In genomic region chr2:109172556-109173105, GRCh38 we compare ENCODE assay signal across 14 cellular contexts. TPM values are rescaled to one million over a fixed set of nuclear protein-coding genes. Genes with fewer than 3 reads are reported as not detected.
DNase-seq lines count a peak whose midpoint lies in the region; ATAC-seq and TF ChIP-seq lines count a peak whose summit lies in the region.
"Had no signal": no experiment of that assay in that cellular context is flagged by ENCODE, and none has a peak within 500 bp of the region (broad histone marks: within the 10 kb centered on the region; RNA-seq: fewer than 3 reads in every experiment).

No MANE protein-coding gene starts in this region.

- DNase-seq in Caco-2 (no peak), adipocyte (ENCODE audit: low read depth) (peak; percentile 33), sigmoid colon (no peak), NAMALWA (ENCODE audit: low spot score) (no peak), HPDE6-E6E7 (ENCODE audit: extremely low spot score) (no peak)
- DNase-seq in stimulated activated CD4-positive, alpha-beta T cell treated with anti-CD3 and anti-CD28 coated beads, Interleukin-4, amount 100 ng/mL, for 1 hour: no peak
- DNase-seq: PC-9, T-helper 9 cell had no signal

- H3K27me3 ChIP-seq in Caco-2 (replicated peaks; ENCODE audit: control insufficient read depth, insufficient read depth, low read length): no peaks in the 10 kb centered on the region
- no peaks in the 10 kb centered on the region for H3K27me3 ChIP-seq in adipocyte (replicated peaks; ENCODE audit: control insufficient read depth, insufficient read depth, low read length)
- no peaks in the 10 kb centered on the region for H3K27me3 ChIP-seq in gastroesophageal sphincter
- no peaks in the 10 kb centered on the region for H3K27me3 ChIP-seq in sigmoid colon

- intact Hi-C loops in Caco-2 (cut with micrococcal nuclease; ENCODE audit: unreplicated experiment) (no loop called here), sigmoid colon (cut with DNase I) (loop anchor here (5.0 to 10.0 kb wide), 3 partner anchors 340 to 522 kb away; partner anchors contain the start of genes SEPTIN10 and SOWAHC)

- no peaks in the 10 kb centered on the region for H3K36me3 ChIP-seq in Caco-2 (ENCODE audit: control insufficient read depth, insufficient read depth, low read length)
- H3K36me3 ChIP-seq in adipocyte (ENCODE audit: control insufficient read depth, insufficient read depth, low read length, severe bottlenecking): no peaks in the 10 kb centered on the region
- no peaks in the 10 kb centered on the region for H3K36me3 ChIP-seq in gastroesophageal sphincter
- H3K36me3 ChIP-seq in sigmoid colon: no peaks in the 10 kb centered on the region
- H3K36me3 ChIP-seq: neutrophil had no signal

- peaks cover 6% of the 10 kb centered on the region for H3K27me3 Mint-ChIP-seq in Caco-2 (ENCODE audit: insufficient read depth, unreplicated experiment)

- TF ChIP-seq POLR2A in gastroesophageal sphincter (IDR thresholded peaks at IDR 0.05) (no peak), sigmoid colon (IDR thresholded peaks at IDR 0.05) (no peak)

- ATAC-seq in gastroesophageal sphincter: no peak
- no peak for ATAC-seq in GM21528 (IDR thresholded peaks at IDR 0.05; ENCODE audit: low FRiP score, unreplicated experiment)
- ATAC-seq: activated naive CD4-positive, alpha-beta T cell treated with anti-CD3 and anti-CD28 coated beads, Interleukin-2, amount 50 U/mL, for 72 hours; HCT116 had no signal

- CTCF ChIA-PET in Caco-2 (lab: Charles Lee): interaction anchor here (1.1 kb wide), 1 partner anchor 23 kb away, joined by 4 read pairs; no protein-coding TSS in a partner anchor

- TF ChIP-seq EP300 in gastroesophageal sphincter (IDR thresholded peaks at IDR 0.05) (no peak), sigmoid colon (IDR thresholded peaks at IDR 0.05) (no peak)

- 84 to 96% methylated on average over 3 to 7 of the region's 7 CpGs for WGBS in gastroesophageal sphincter (ENCODE audit: low coverage in 1 of 2), 2 donors
- WGBS in sigmoid colon, 2 donors: 81 to 82% methylated on average over 7 of the region's 7 CpGs

- no peaks in the 10 kb centered on the region for H3K36me3 Mint-ChIP-seq in Caco-2 (ENCODE audit: insufficient read depth, unreplicated experiment)

- BruUV-seq in Caco-2 (replicated peaks; lab: Mats Ljungman, UMichigan): no TSS peak

- H3K9ac ChIP-seq in adipocyte (ENCODE audit: low read length): peak overlapping the region; percentile 82

- H3K4me3 ChIP-seq in Caco-2 (ENCODE audit: low read depth, low read length) (no peak overlapping the region), adipocyte (ENCODE audit: low read length) (peak overlapping the region; percentile 55), gastroesophageal sphincter (no peak overlapping the region), sigmoid colon (no peak overlapping the region)
- H3K4me3 ChIP-seq: PC-9 had no signal

- no peak overlapping the region for H3K4me3 Mint-ChIP-seq in Caco-2 (ENCODE audit: unreplicated experiment)

- H3K27ac ChIP-seq in gastroesophageal sphincter: peak overlapping the region; percentile 51 to 85 (median 82)
- H3K27ac ChIP-seq in sigmoid colon: peak overlapping the region; percentile 83 to 92 (median 89)
- H3K27ac ChIP-seq: neutrophil, PC-9 had no signal

- H3K9me3 ChIP-seq in Caco-2 (peaks cover 8% of the 10 kb centered on the region; the same call in 1 of the 2 replicates), adipocyte (ENCODE audit: control insufficient read depth, low read length) (peaks cover 5% of the 10 kb centered on the region), gastroesophageal sphincter (peaks cover 0 to 4% (median 0%) of the 10 kb centered on the region in 3 donors), sigmoid colon (no peaks in the 10 kb centered on the region)
- H3K9me3 ChIP-seq: neutrophil had no signal

- H3K4me1 Mint-ChIP-seq in Caco-2 (ENCODE audit: low read depth, unreplicated experiment): no peaks in the 10 kb centered on the region

- peak overlapping the region; percentile 17 for H3K27ac Mint-ChIP-seq in Caco-2 (ENCODE audit: unreplicated experiment)

- no peaks in the 10 kb centered on the region for H3K9me3 Mint-ChIP-seq in Caco-2 (ENCODE audit: unreplicated experiment)

- POLR2A ChIA-PET in Caco-2 (lab: Charles Lee): no interaction called here

- TF ChIP-seq CTCF in Caco-2 (IDR thresholded peaks at IDR 0.05; ENCODE audit: insufficient read depth in 1 of 2, low read depth in 1 of 2, low read length in 1 of 2, severe bottlenecking in 1 of 2, unreplicated experiment in 1 of 2) (no peak), gastroesophageal sphincter (IDR thresholded peaks at IDR 0.05) (no peak), sigmoid colon (IDR thresholded peaks at IDR 0.05) (no peak)

- H3K4me1 ChIP-seq in Caco-2 (no peaks in the 10 kb centered on the region), adipocyte (ENCODE audit: control insufficient read depth, insufficient read depth, low read length) (peaks cover 64% of the 10 kb centered on the region), gastroesophageal sphincter (peaks cover 19 to 54% (median 33%) of the 10 kb centered on the region in 3 donors), sigmoid colon (peaks cover 0 to 78% (median 60%) of the 10 kb centered on the region in 4 donors)

RNA-seq across cellular contexts. Expression of gene SH3RF3, which starts 43.6 kb away (rescaled TPM):
- 0.98 and 1.1 TPM in 2 replicates for total RNA-seq in Caco-2 (2022)
- total RNA-seq in gastroesophageal sphincter: 10 to 100 TPM; 10.1 to 15.8 (median 13.2) TPM
- total RNA-seq in sigmoid colon: 10 to 100 TPM in 1 of 4 donors, 1 to 10 TPM in 3; 1.6 to 10.0 (median 7.6) TPM
- 1 to 10 TPM in 2 of 3 donors, under 1 TPM in 1; 0.69 to 3.4 (median 1.2) TPM for polyA plus RNA-seq in sigmoid colon
- total RNA-seq: G401 had no signal
